ENCODE assay signal across 13 cellular contexts in the genomic region with DNA sequence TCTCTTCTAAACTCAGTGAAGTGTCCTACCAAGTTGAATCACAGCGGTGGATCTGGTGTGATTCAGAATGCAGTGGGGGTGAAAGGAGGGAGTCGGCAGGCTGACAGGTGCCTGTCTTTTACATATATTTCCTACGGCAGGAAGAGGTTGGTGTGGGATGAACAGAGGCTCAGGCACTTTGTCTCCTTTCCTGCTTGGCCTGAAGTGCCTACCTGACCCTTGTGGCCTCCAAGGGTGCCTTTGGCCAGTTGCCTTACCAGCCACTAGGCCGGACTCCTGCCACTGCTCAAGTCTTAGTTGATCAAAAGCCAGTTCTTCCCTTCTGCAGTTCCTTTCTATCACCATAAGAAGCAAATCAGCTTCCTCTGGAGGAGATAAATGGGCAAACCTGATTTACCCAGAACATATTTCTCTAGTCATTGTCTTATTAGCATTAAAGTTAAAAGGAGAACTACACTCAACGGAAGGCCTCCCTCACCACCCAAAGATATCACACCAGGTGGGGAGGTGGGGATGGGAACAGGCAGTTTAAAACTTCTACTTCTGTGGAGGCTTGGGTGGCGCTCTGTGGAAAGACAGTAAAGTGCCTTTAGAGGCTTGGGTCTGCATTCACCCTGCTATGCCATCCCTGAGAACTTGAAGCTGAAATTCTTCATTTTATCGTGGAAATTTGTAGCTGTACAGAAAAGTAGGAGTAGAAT. TPM values are rescaled to one million over a fixed set of nuclear protein-coding genes. Genes with fewer than 3 reads are reported as not detected.
DNase-seq lines count a peak whose midpoint lies in the region; ATAC-seq, FAIRE-seq and TF ChIP-seq lines count a peak whose summit lies in the region.
"Had no signal": no experiment of that assay in that cellular context is flagged by ENCODE, and none has a peak within 500 bp of the region (broad histone marks: within the 10 kb centered on the region; RNA-seq: fewer than 3 reads in every experiment).

No MANE protein-coding gene starts in this region.

- intact Hi-C loops in esophagus muscularis mucosa (cut with DNase I) (no loop called here), pancreas (cut with DNase I) (no loop called here)

- CTCF ChIA-PET in activated CD4-positive, alpha-beta T cell treated with anti-CD3 and anti-CD28 coated beads, Interleukin-2, amount 10 ng/mL, durations not matched to agents 7 days and 5 days (lab: Charles Lee), result interaction anchor here (0.8 to 1.4 kb wide), 3 partner anchors 9 to 21 kb away, joined by 3 read pairs; no protein-coding TSS in a partner anchor

- no peak for FAIRE-seq in pancreas (lab: Jason Lieb, UNC)

- no peak for TF ChIP-seq EP300 in esophagus muscularis mucosa (IDR thresholded peaks at IDR 0.05)

- peak overlapping the region; percentile 83 for H3K27ac Mint-ChIP-seq in T-helper 2 cell treated with Interferon-gamma antibody and Interleukin-4, amounts not matched to agents 5 μg/mL and 100 μg/mL, for 36 hours
- H3K27ac Mint-ChIP-seq in activated CD4-positive, alpha-beta T cell treated with anti-CD3 and anti-CD28 coated beads, Interleukin-2, amount 10 ng/mL, durations not matched to agents 7 days and 5 days, result peak overlapping the region; percentile 66
- H3K27ac Mint-ChIP-seq in stimulated activated memory B cell treated with anti-CD40 and anti-IgM and Interleukin-4, amounts not matched to agents 10 μg/mL and 1 μg/mL and 100 μg/mL, for 72 hours, result peak overlapping the region; percentile 76

- POLR2A ChIA-PET in activated CD4-positive, alpha-beta T cell treated with anti-CD3 and anti-CD28 coated beads, Interleukin-2, amount 10 ng/mL, durations not matched to agents 7 days and 5 days (lab: Charles Lee), result no interaction called here

- H3K27me3 ChIP-seq in esophagus muscularis mucosa (no peaks in the 10 kb centered on the region), pancreas (no peaks in the 10 kb centered on the region)
- H3K27me3 ChIP-seq: brain microvascular endothelial cell had no signal

- H3K4me1 ChIP-seq in esophagus muscularis mucosa (peaks cover 41 to 77% (median 61%) of the 10 kb centered on the region in 4 donors), pancreas (no peaks in the 10 kb centered on the region)

- no peak for TF ChIP-seq CTCF in esophagus muscularis mucosa (IDR thresholded peaks at IDR 0.05)
- no peak for TF ChIP-seq CTCF in pancreas (IDR thresholded peaks at IDR 0.05)

- peaks cover 57% of the 10 kb centered on the region for H3K4me1 Mint-ChIP-seq in T-helper 2 cell treated with Interferon-gamma antibody and Interleukin-4, amounts not matched to agents 5 μg/mL and 100 μg/mL, for 36 hours (ENCODE audit: low read depth)
- H3K4me1 Mint-ChIP-seq in activated CD4-positive, alpha-beta T cell treated with anti-CD3 and anti-CD28 coated beads, Interleukin-2, amount 10 ng/mL, durations not matched to agents 7 days and 5 days, result peaks cover 69% of the 10 kb centered on the region
- H3K4me1 Mint-ChIP-seq in stimulated activated memory B cell treated with anti-CD40 and anti-IgM and Interleukin-4, amounts not matched to agents 10 μg/mL and 1 μg/mL and 100 μg/mL, for 72 hours, result peaks cover 52% of the 10 kb centered on the region

- 82% methylated on average over 7 of the region's 7 CpGs for WGBS in esophagus muscularis mucosa
- WGBS in pancreas, 2 donors, result 88 to 90% methylated on average over 7 of the region's 7 CpGs

- H3K36me3 ChIP-seq in esophagus muscularis mucosa (no peaks in the 10 kb centered on the region), pancreas (no peaks in the 10 kb centered on the region)
- H3K36me3 ChIP-seq: brain microvascular endothelial cell had no signal

- no peaks in the 10 kb centered on the region for H3K27me3 Mint-ChIP-seq in T-helper 2 cell treated with Interferon-gamma antibody and Interleukin-4, amounts not matched to agents 5 μg/mL and 100 μg/mL, for 36 hours (ENCODE audit: low read depth)
- no peaks in the 10 kb centered on the region for H3K27me3 Mint-ChIP-seq in activated CD4-positive, alpha-beta T cell treated with anti-CD3 and anti-CD28 coated beads, Interleukin-2, amount 10 ng/mL, durations not matched to agents 7 days and 5 days
- no peaks in the 10 kb centered on the region for H3K27me3 Mint-ChIP-seq in stimulated activated memory B cell treated with anti-CD40 and anti-IgM and Interleukin-4, amounts not matched to agents 10 μg/mL and 1 μg/mL and 100 μg/mL, for 72 hours

- ATAC-seq in stimulated activated memory B cell treated with anti-CD40 and anti-IgM and Interleukin-4, amounts not matched to agents 10 μg/mL and 1 μg/mL and 100 μg/mL, for 72 hours, result no peak
- ATAC-seq in pancreas, result no peak
- no peak for ATAC-seq in GM19397 (IDR thresholded peaks at IDR 0.05; ENCODE audit: unreplicated experiment)

- DNase-seq in T-helper 2 cell treated with Interferon-gamma antibody and Interleukin-4, amounts not matched to agents 5 μg/mL and 100 μg/mL, for 36 hours (ENCODE audit: low spot score), result no peak
- no peak for DNase-seq in T-helper 2 cell
- DNase-seq in activated CD4-positive, alpha-beta T cell treated with anti-CD3 and anti-CD28 coated beads, Interleukin-2, amount 10 ng/mL, durations not matched to agents 7 days and 5 days, result no peak
- no peak for DNase-seq in esophagus muscularis mucosa (ENCODE audit: extremely low spot score)
- no peak for DNase-seq in pancreas
- no peak for DNase-seq in epidermal melanocyte (ENCODE audit: insufficient read length, low spot score)
- DNase-seq: 8988T, brain microvascular endothelial cell, NCI-H1092 treated with DMSO at 0.1 percent for 48 hours had no signal

- H3K4me3 ChIP-seq in esophagus muscularis mucosa (no peak overlapping the region), pancreas (no peak overlapping the region)
- H3K4me3 ChIP-seq: smooth muscle cell had no signal

- no peaks in the 10 kb centered on the region for H3K9me3 Mint-ChIP-seq in T-helper 2 cell treated with Interferon-gamma antibody and Interleukin-4, amounts not matched to agents 5 μg/mL and 100 μg/mL, for 36 hours
- no peaks in the 10 kb centered on the region for H3K9me3 Mint-ChIP-seq in activated CD4-positive, alpha-beta T cell treated with anti-CD3 and anti-CD28 coated beads, Interleukin-2, amount 10 ng/mL, durations not matched to agents 7 days and 5 days
- no peaks in the 10 kb centered on the region for H3K9me3 Mint-ChIP-seq in stimulated activated memory B cell treated with anti-CD40 and anti-IgM and Interleukin-4, amounts not matched to agents 10 μg/mL and 1 μg/mL and 100 μg/mL, for 72 hours

- H3K27ac ChIP-seq in esophagus muscularis mucosa (replicated peaks in 1 of 4) (peak overlapping the region in 3 of 4 donors; percentile 13 to 35 (median 24)), pancreas (no peak overlapping the region)
- H3K27ac ChIP-seq: brain microvascular endothelial cell, epithelial cell of prostate had no signal

- peak overlapping the region; percentile 68 for H3K4me3 Mint-ChIP-seq in T-helper 2 cell treated with Interferon-gamma antibody and Interleukin-4, amounts not matched to agents 5 μg/mL and 100 μg/mL, for 36 hours
- H3K4me3 Mint-ChIP-seq in activated CD4-positive, alpha-beta T cell treated with anti-CD3 and anti-CD28 coated beads, Interleukin-2, amount 10 ng/mL, durations not matched to agents 7 days and 5 days, result peak overlapping the region; percentile 15
- H3K4me3 Mint-ChIP-seq in stimulated activated memory B cell treated with anti-CD40 and anti-IgM and Interleukin-4, amounts not matched to agents 10 μg/mL and 1 μg/mL and 100 μg/mL, for 72 hours, result no peak overlapping the region

- no peaks in the 10 kb centered on the region for H3K9me3 ChIP-seq in esophagus muscularis mucosa
- H3K9me3 ChIP-seq in pancreas, result no peaks in the 10 kb centered on the region

- peaks cover 39% of the 10 kb centered on the region for H3K36me3 Mint-ChIP-seq in T-helper 2 cell treated with Interferon-gamma antibody and Interleukin-4, amounts not matched to agents 5 μg/mL and 100 μg/mL, for 36 hours (ENCODE audit: low read depth)
- H3K36me3 Mint-ChIP-seq in activated CD4-positive, alpha-beta T cell treated with anti-CD3 and anti-CD28 coated beads, Interleukin-2, amount 10 ng/mL, durations not matched to agents 7 days and 5 days (ENCODE audit: low read depth), result peaks cover 45% of the 10 kb centered on the region
- H3K36me3 Mint-ChIP-seq in stimulated activated memory B cell treated with anti-CD40 and anti-IgM and Interleukin-4, amounts not matched to agents 10 μg/mL and 1 μg/mL and 100 μg/mL, for 72 hours, result peaks cover 17% of the 10 kb centered on the region

- TF ChIP-seq POLR2A in esophagus muscularis mucosa (IDR thresholded peaks at IDR 0.05; ENCODE audit: low read depth), result no peak

RNA-seq across cellular contexts. Expression of gene CRTC3, which starts 52.2 kb away (rescaled TPM):
- total RNA-seq in activated CD4-positive, alpha-beta T cell treated with anti-CD3 and anti-CD28 coated beads, Interleukin-2, amount 10 ng/mL, durations not matched to agents 7 days and 5 days, result 10 to 100 TPM; 85.1 to 90.7 TPM
- 10 to 100 TPM; 46.4 to 66.8 (median 59.8) TPM for total RNA-seq in esophagus muscularis mucosa
- 10 to 100 TPM; 10.0 to 17.6 (median 11.9) TPM for total RNA-seq in pancreas
- polyA plus RNA-seq in pancreas, result 10 to 100 TPM in 1 of 2 donors, 1 to 10 TPM in 1; 7.1 to 11.1 TPM

Comparison
In these comparisons a context has a peak if more than half of its experiments do, and no peak if none do; other contexts are left out.
1. H3K27ac ChIP-seq: peak in esophagus muscularis mucosa (3 of 4); none in pancreas (0 of 4).
2. Peak in every context shown above with its lines, with median percentiles within 50 percentile points of each other: H3K27ac Mint-ChIP-seq.